Comparison of ENCODE assay signal across 14 cellular contexts in the genomic region with DNA sequence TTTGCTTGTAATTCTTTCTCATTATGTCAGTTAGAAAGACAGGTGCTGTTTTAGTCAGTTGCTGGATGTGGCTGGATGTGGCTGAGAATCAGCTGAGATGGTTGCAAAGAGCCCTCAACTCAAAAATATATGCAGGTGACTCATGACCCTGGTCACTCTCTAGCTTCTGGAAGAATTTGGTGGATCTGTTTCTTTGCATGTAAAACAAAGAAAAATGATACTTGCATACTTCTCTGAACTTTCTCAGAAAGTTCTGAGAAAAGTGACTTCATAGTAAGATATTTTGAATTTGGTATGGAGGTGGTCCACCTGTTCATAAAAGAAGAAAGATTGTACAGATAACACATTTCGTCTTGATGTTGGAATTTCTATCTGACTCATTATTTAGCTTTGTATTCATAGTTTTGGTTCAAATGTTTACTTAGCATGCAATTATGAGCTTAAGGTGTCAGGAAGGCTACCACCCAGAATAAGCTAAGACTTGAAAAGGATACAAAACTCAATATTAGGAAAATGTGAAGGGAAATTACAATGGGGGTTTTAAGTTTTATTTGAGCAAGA.
DNase-seq lines count a peak whose midpoint lies in the region; ATAC-seq lines count a peak whose summit lies in the region.
"Had no signal": no experiment of that assay in that cellular context is flagged by ENCODE, and none has a peak within 500 bp of the region (broad histone marks: within the 10 kb centered on the region; RNA-seq: fewer than 3 reads in every experiment).

No MANE protein-coding gene starts in this region.

- H3K4me2 ChIP-seq in trophoblast cell (ENCODE audit: low read length), result no peak overlapping the region

- DNase-seq in activated CD4-positive, CD25-positive, alpha-beta regulatory T cell (lab: John Stamatoyannopoulos, UW), result no peak
- DNase-seq in activated CD4-positive, alpha-beta memory T cell treated with anti-CD3 and anti-CD28 coated beads, Interleukin-2, amount 10 ng/mL, durations not matched to agents 7 days and 5 days, result peak; percentile 58
- peak; percentile 53 to 86 for DNase-seq in trophoblast cell
- no peak for DNase-seq in naive thymus-derived CD8-positive, alpha-beta T cell
- DNase-seq in DMS153 treated with DMSO at 0.1 percent for 48 hours (lab: John Stamatoyannopoulos, UW; ENCODE audit: unreplicated experiment), result no peak
- DNase-seq: 8988T, GM23248, NCI-H187, NCI-H748 treated with DMSO at 0.1 percent for 48 hours had no signal

- no peak overlapping the region for H2AK5ac ChIP-seq in trophoblast cell (ENCODE audit: low read length)

- no peak overlapping the region for H2BK5ac ChIP-seq in trophoblast cell (ENCODE audit: low read depth, low read length, poor library complexity)

- ATAC-seq in activated CD4-positive, CD25-positive, alpha-beta regulatory T cell treated with anti-CD3 and anti-CD28 coated beads, Interleukin-2, amount 50 U/mL, for 24 hours, result peak; percentile 81 to 90
- ATAC-seq in GM19463 (IDR thresholded peaks at IDR 0.05; ENCODE audit: unreplicated experiment) (peak; percentile 54), HG03521 (IDR thresholded peaks at IDR 0.05; ENCODE audit: unreplicated experiment) (no peak)
- ATAC-seq in naive thymus-derived CD8-positive, alpha-beta T cell, result no peak

- POLR2A ChIA-PET in activated CD4-positive, alpha-beta memory T cell treated with anti-CD3 and anti-CD28 coated beads, Interleukin-2, amount 10 ng/mL, durations not matched to agents 7 days and 5 days (lab: Charles Lee), result interaction anchor here (0.7 to 1.8 kb wide), 7 partner anchors 12 to 365 kb away, joined by 3 to 17 read pairs (median 4); a partner anchor contains a TSS
- POLR2A ChIA-PET in naive thymus-derived CD8-positive, alpha-beta T cell (lab: Charles Lee), result no interaction called here

- no peak overlapping the region for H2BK12ac ChIP-seq in trophoblast cell (ENCODE audit: low read length)

- H3K4me1 Mint-ChIP-seq in activated CD4-positive, alpha-beta memory T cell treated with anti-CD3 and anti-CD28 coated beads, Interleukin-2, amount 10 ng/mL, durations not matched to agents 7 days and 5 days, result peaks cover 31% of the 10 kb centered on the region
- H3K4me1 Mint-ChIP-seq in naive thymus-derived CD8-positive, alpha-beta T cell, result no peaks in the 10 kb centered on the region
- H3K4me1 Mint-ChIP-seq: activated naive CD4-positive, alpha-beta T cell treated with anti-CD3 and anti-CD28 coated beads, Interleukin-2, amount 50 U/mL, for 24 hours had no signal

- H3K27me3 Mint-ChIP-seq in activated CD4-positive, alpha-beta memory T cell treated with anti-CD3 and anti-CD28 coated beads, Interleukin-2, amount 10 ng/mL, durations not matched to agents 7 days and 5 days, result no peaks in the 10 kb centered on the region
- peaks cover 0 to 3% (median 0%) of the 10 kb centered on the region in 5 donors for H3K27me3 Mint-ChIP-seq in naive thymus-derived CD8-positive, alpha-beta T cell
- H3K27me3 Mint-ChIP-seq: activated naive CD4-positive, alpha-beta T cell treated with anti-CD3 and anti-CD28 coated beads, Interleukin-2, amount 50 U/mL, for 24 hours had no signal

- peaks cover 5% of the 10 kb centered on the region for H3K36me3 Mint-ChIP-seq in activated CD4-positive, alpha-beta memory T cell treated with anti-CD3 and anti-CD28 coated beads, Interleukin-2, amount 10 ng/mL, durations not matched to agents 7 days and 5 days (ENCODE audit: low read depth)
- H3K36me3 Mint-ChIP-seq in naive thymus-derived CD8-positive, alpha-beta T cell, result peaks cover 0 to 12% (median 4%) of the 10 kb centered on the region in 3 donors
- H3K36me3 Mint-ChIP-seq: activated naive CD4-positive, alpha-beta T cell treated with anti-CD3 and anti-CD28 coated beads, Interleukin-2, amount 50 U/mL, for 24 hours had no signal

- no CpG with 5 or more reads among the region's 1 CpG for WGBS in trophoblast cell (ENCODE audit: extremely low coverage, insufficient coverage, insufficient read length)

- H3K27ac Mint-ChIP-seq in activated CD4-positive, alpha-beta memory T cell treated with anti-CD3 and anti-CD28 coated beads, Interleukin-2, amount 10 ng/mL, durations not matched to agents 7 days and 5 days, result peak overlapping the region; percentile 59
- no peak overlapping the region for H3K27ac Mint-ChIP-seq in naive thymus-derived CD8-positive, alpha-beta T cell
- H3K27ac Mint-ChIP-seq: activated naive CD4-positive, alpha-beta T cell treated with anti-CD3 and anti-CD28 coated beads, Interleukin-2, amount 50 U/mL, for 24 hours had no signal

- no peak overlapping the region for H4K91ac ChIP-seq in trophoblast cell (ENCODE audit: low read depth, low read length)

- no peak overlapping the region for H3K4ac ChIP-seq in trophoblast cell (ENCODE audit: low read depth, low read length)

- peak overlapping the region; percentile 71 for H3K27ac ChIP-seq in trophoblast cell (ENCODE audit: low read depth, low read length)
- H3K27ac ChIP-seq: GM23248, tibial nerve had no signal

- H3K27me3 ChIP-seq in trophoblast cell (ENCODE audit: insufficient read depth, low read length), result no peaks in the 10 kb centered on the region
- H3K27me3 ChIP-seq: tibial nerve had no signal

- H2AFZ ChIP-seq in trophoblast cell (ENCODE audit: insufficient read depth, low read length, poor library complexity), result no peak overlapping the region
- H2AFZ ChIP-seq: GM23248 had no signal

- H4K8ac ChIP-seq in trophoblast cell (ENCODE audit: low read depth, low read length), result no peak overlapping the region

- H3K79me1 ChIP-seq in trophoblast cell (ENCODE audit: low read length), result peaks cover 6% of the 10 kb centered on the region

- H3K36me3 ChIP-seq in trophoblast cell (ENCODE audit: control insufficient read depth in 1 of 2, insufficient read depth in 2 of 2, low read length in 2 of 2), result no peaks in the 10 kb centered on the region
- H3K36me3 ChIP-seq: tibial nerve had no signal

- H3K23ac ChIP-seq in trophoblast cell (ENCODE audit: low read length), result no peak overlapping the region

- CTCF ChIA-PET in activated CD4-positive, alpha-beta memory T cell treated with anti-CD3 and anti-CD28 coated beads, Interleukin-2, amount 10 ng/mL, durations not matched to agents 7 days and 5 days (lab: Charles Lee), result interaction anchor here (0.7 to 1.1 kb wide), 4 partner anchors 40 to 349 kb away, joined by 3 read pairs; no protein-coding TSS in a partner anchor

- no peak overlapping the region for H4K12ac ChIP-seq in trophoblast cell (ENCODE audit: low read depth, low read length)

- no peak overlapping the region for H3K4me3 Mint-ChIP-seq in activated CD4-positive, alpha-beta memory T cell treated with anti-CD3 and anti-CD28 coated beads, Interleukin-2, amount 10 ng/mL, durations not matched to agents 7 days and 5 days
- no peak overlapping the region for H3K4me3 Mint-ChIP-seq in naive thymus-derived CD8-positive, alpha-beta T cell
- H3K4me3 Mint-ChIP-seq: activated naive CD4-positive, alpha-beta T cell treated with anti-CD3 and anti-CD28 coated beads, Interleukin-2, amount 50 U/mL, for 24 hours had no signal

- peaks cover 15% of the 10 kb centered on the region for H3K9me3 Mint-ChIP-seq in activated CD4-positive, alpha-beta memory T cell treated with anti-CD3 and anti-CD28 coated beads, Interleukin-2, amount 10 ng/mL, durations not matched to agents 7 days and 5 days
- peaks cover 0 to 40% (median 0%) of the 10 kb centered on the region in 9 donors for H3K9me3 Mint-ChIP-seq in naive thymus-derived CD8-positive, alpha-beta T cell
- H3K9me3 Mint-ChIP-seq: activated naive CD4-positive, alpha-beta T cell treated with anti-CD3 and anti-CD28 coated beads, Interleukin-2, amount 50 U/mL, for 24 hours had no signal

- no peak overlapping the region for H2BK120ac ChIP-seq in trophoblast cell (ENCODE audit: insufficient read depth, low read length, poor library complexity)

- H3K4me3 ChIP-seq in trophoblast cell (ENCODE audit: low read depth, low read length), result no peak overlapping the region
- H3K4me3 ChIP-seq: GM23248, tibial nerve had no signal

- H3K79me2 ChIP-seq in trophoblast cell (ENCODE audit: control insufficient read depth, insufficient read depth, low read length, poor library complexity), result no peaks in the 10 kb centered on the region

- peaks cover 7 to 9% of the 10 kb centered on the region in 2 experiments for H3K4me1 ChIP-seq in trophoblast cell (ENCODE audit: control insufficient read depth in 1 of 2, insufficient read depth in 2 of 2, low read length in 2 of 2)
- H3K4me1 ChIP-seq: tibial nerve had no signal

- H3K9ac ChIP-seq in trophoblast cell (ENCODE audit: low read length), result no peak overlapping the region
- H3K9ac ChIP-seq: GM23248 had no signal

- no peak overlapping the region for H3K14ac ChIP-seq in trophoblast cell (ENCODE audit: low read length)

- H3K9me3 ChIP-seq in trophoblast cell (ENCODE audit: insufficient read depth, low read depth, low read length), result peaks cover 4% of the 10 kb centered on the region

- no peak overlapping the region for H3K18ac ChIP-seq in trophoblast cell (ENCODE audit: low read length)

Comparison
In these comparisons a context has a peak if more than half of its experiments do, and no peak if none do; other contexts are left out.
1. ATAC-seq: peak in activated CD4-positive, CD25-positive, alpha-beta regulatory T cell treated with anti-CD3 and anti-CD28 coated beads, Interleukin-2, amount 50 U/mL, for 24 hours (2 of 2) and GM19463 (single experiment); none in naive thymus-derived CD8-positive, alpha-beta T cell (0 of 2) and HG03521 (single experiment).
2. DNase-seq: peak in activated CD4-positive, alpha-beta memory T cell treated with anti-CD3 and anti-CD28 coated beads, Interleukin-2, amount 10 ng/mL, durations not matched to agents 7 days and 5 days (single experiment) and trophoblast cell (2 of 2); none in activated CD4-positive, CD25-positive, alpha-beta regulatory T cell (0 of 4), naive thymus-derived CD8-positive, alpha-beta T cell (0 of 10) and DMS153 treated with DMSO at 0.1 percent for 48 hours (single experiment).